Comparison of ENCODE assay signal across 29 cellular contexts in genomic region chr4:149523039-149523438, GRCh38.
"Had no signal": no experiment of that assay in that cellular context is flagged by ENCODE, and none has a peak within 500 bp of the region (broad histone marks: within the 10 kb centered on the region; RNA-seq: fewer than 3 reads in every experiment).

No MANE protein-coding gene starts in this region.

- H3K4me3 ChIP-seq: ascending aorta, cardiac muscle cell, colonic mucosa, PC-9 had no signal

- ATAC-seq: activated CD4-positive, alpha-beta T cell treated with anti-CD3 and anti-CD28 coated beads for 36 hours; activated CD4-positive, CD25-positive, alpha-beta regulatory T cell treated with anti-CD3 and anti-CD28 coated beads, Interleukin-2, amount 50 U/mL, for 24 hours; activated CD8-positive, alpha-beta T cell treated with anti-CD3 and anti-CD28 coated beads, Interleukin-2, amount 10 ng/mL, durations not matched to agents 7 days and 5 days; Right ventricle myocardium inferior; WTC11 had no signal

- H3K4me1 ChIP-seq: ascending aorta, colonic mucosa had no signal

- H3K27me3 ChIP-seq: ascending aorta, cardiac muscle cell, colonic mucosa had no signal

- H3K27ac ChIP-seq: ascending aorta, cardiac muscle cell, colonic mucosa, PC-9, RWPE1 had no signal

- H3K36me3 ChIP-seq: ascending aorta, cardiac muscle cell, colonic mucosa had no signal

- H3K9me3 ChIP-seq: ascending aorta, colonic mucosa had no signal

- DNase-seq: activated CD4-positive, alpha-beta T cell treated with anti-CD3 and anti-CD28 coated beads for 36 hours; activated CD4-positive, alpha-beta T cell treated with anti-CD3 and anti-CD28 coated beads, Interleukin-2, amount 10 ng/mL, durations not matched to agents 7 days and 5 days; activated CD4-positive, alpha-beta T cell treated with anti-CD3 and anti-CD28 coated beads, Interleukin-2, amount 50 U/mL, for 48 hours; activated CD8-positive, alpha-beta T cell treated with anti-CD3 and anti-CD28 coated beads, Interleukin-2, amount 10 ng/mL, durations not matched to agents 7 days and 5 days; activated gamma-delta T cell; activated naive CD4-positive, alpha-beta T cell treated with Interleukin-2 at 50 U/mL for 16 hours; activated naive CD8-positive, alpha-beta T cell treated with anti-CD3 and anti-CD28 coated beads, Interleukin-2, amount 10 ng/mL, durations not matched to agents 7 days and 5 days; activated T-cell treated with anti-CD3 and anti-CD28 coated beads, Interleukin-2, amount 50 U/mL, for 24 hours; amygdala; colonic mucosa; NCI-H1092; NCI-H1436 treated with DMSO at 0.1 percent for 48 hours; NCI-H1694 treated with DMSO at 0.1 percent for 48 hours; NCI-H2029 treated with DMSO at 0.1 percent for 48 hours; NCI-H2107; NCI-H2171 treated with DMSO at 0.1 percent for 48 hours; NCI-H2227 treated with DMSO at 0.1 percent for 48 hours; NCI-H446; NCI-H524; NCI-H69; PC-9; SIG-M5; T1000 had no signal
